Comparison of ENCODE assay signal across 1 cellular context in the genomic region with DNA sequence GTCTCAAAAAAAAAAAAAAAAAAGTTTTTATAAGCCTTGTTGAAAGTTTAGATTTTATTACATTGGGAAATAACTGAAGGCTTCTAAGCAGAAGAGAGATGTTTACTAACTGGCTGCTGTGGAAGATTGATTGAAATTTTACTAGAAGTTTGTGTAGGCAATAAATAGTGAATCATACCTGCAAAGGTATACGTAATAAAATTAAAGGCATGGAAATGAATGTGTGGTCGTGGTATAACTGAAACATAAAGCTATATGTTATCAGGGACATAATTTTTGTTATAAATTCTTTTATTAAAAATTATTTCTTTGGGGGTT.
TF ChIP-seq lines count a peak whose summit lies in the region.

No MANE protein-coding gene starts in this region.

TF ChIP-seq in WTC11, 78 proteins besides CTCF, POLR2A, EP300 and RAD21 (continued from another document):
- TF ChIP-seq NR2C2 (CRISPR knock-in tag; IDR thresholded peaks at IDR 0.05), result no peak
- TF ChIP-seq TEAD4 (CRISPR knock-in tag; IDR thresholded peaks at IDR 0.05), result no peak
- no peak for TF ChIP-seq ZNF121 (CRISPR knock-in tag; IDR thresholded peaks at IDR 0.05)
- TF ChIP-seq ZNF396 (CRISPR knock-in tag; IDR thresholded peaks at IDR 0.05; ENCODE audit: borderline replicate concordance), result no peak
- no peak for TF ChIP-seq RORB (CRISPR knock-in tag; IDR thresholded peaks at IDR 0.05)
- TF ChIP-seq, protein P1, sequence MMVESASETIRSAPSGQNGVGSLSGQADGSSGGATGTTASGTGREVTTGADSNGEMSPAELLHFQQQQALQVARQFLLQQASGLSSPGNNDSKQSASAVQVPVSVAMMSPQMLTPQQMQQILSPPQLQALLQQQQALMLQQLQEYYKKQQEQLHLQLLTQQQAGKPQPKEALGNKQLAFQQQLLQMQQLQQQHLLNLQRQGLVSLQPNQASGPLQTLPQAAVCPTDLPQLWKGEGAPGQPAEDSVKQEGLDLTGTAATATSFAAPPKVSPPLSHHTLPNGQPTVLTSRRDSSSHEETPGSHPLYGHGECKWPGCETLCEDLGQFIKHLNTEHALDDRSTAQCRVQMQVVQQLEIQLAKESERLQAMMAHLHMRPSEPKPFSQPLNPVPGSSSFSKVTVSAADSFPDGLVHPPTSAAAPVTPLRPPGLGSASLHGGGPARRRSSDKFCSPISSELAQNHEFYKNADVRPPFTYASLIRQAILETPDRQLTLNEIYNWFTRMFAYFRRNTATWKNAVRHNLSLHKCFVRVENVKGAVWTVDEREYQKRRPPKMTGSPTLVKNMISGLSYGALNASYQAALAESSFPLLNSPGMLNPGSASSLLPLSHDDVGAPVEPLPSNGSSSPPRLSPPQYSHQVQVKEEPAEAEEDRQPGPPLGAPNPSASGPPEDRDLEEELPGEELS (CRISPR knock-in tag; IDR thresholded peaks at IDR 0.05), result no peak
- TF ChIP-seq, protein P2, sequence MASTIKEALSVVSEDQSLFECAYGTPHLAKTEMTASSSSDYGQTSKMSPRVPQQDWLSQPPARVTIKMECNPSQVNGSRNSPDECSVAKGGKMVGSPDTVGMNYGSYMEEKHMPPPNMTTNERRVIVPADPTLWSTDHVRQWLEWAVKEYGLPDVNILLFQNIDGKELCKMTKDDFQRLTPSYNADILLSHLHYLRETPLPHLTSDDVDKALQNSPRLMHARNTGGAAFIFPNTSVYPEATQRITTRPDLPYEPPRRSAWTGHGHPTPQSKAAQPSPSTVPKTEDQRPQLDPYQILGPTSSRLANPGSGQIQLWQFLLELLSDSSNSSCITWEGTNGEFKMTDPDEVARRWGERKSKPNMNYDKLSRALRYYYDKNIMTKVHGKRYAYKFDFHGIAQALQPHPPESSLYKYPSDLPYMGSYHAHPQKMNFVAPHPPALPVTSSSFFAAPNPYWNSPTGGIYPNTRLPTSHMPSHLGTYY (CRISPR knock-in tag; IDR thresholded peaks at IDR 0.05), result no peak
- no peak for TF ChIP-seq ZNF317 (CRISPR knock-in tag; IDR thresholded peaks at IDR 0.05; ENCODE audit: borderline replicate concordance, low read depth)
- TF ChIP-seq ETV6 (CRISPR knock-in tag; IDR thresholded peaks at IDR 0.05), result no peak
- TF ChIP-seq, protein P3, sequence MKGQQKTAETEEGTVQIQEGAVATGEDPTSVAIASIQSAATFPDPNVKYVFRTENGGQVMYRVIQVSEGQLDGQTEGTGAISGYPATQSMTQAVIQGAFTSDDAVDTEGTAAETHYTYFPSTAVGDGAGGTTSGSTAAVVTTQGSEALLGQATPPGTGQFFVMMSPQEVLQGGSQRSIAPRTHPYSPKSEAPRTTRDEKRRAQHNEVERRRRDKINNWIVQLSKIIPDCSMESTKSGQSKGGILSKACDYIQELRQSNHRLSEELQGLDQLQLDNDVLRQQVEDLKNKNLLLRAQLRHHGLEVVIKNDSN (CRISPR knock-in tag; IDR thresholded peaks at IDR 0.05), result no peak
- TF ChIP-seq MXD4 (CRISPR knock-in tag; IDR thresholded peaks at IDR 0.05; ENCODE audit: borderline replicate concordance), result no peak
